ENCODE assay signal across 17 cellular contexts in the genomic region with DNA sequence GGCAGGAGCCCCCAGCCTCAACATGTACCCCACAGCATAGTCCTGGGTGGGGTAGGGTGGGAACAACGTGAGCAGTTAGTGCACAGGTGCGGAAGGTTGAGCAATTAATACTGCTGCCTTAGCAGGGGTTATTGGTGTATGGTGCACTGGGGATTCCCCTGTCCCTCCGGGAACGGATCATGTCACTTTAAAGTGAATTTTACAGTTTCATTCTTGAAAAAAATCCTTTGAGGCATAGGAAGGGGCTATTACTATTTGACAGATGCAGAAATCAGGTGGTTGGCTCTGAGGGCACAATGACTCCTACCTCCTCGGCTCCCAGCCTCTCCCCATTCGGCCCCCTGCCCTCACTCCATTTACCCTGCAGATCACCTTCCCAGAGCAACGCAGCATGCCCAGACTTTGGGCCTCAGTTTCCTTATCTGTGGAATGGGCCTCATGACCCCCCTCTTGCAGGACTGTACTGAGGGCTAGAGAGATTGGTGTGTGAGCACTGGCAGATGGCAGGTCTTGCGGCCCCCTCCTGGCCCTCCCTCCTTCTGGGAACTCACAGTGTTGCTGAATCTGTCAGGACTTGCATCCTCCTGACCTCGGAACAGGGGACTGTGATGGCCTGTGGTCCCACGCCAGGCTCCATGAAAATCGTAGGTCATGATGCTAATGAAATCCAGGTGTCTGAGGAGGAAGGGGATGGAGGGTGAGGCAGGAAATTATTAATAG. TPM values are rescaled to one million over a fixed set of nuclear protein-coding genes. Genes with fewer than 3 reads are reported as not detected.
DNase-seq lines count a peak whose midpoint lies in the region; TF ChIP-seq lines count a peak whose summit lies in the region.
"Had no signal": no experiment of that assay in that cellular context is flagged by ENCODE, and none has a peak within 500 bp of the region (broad histone marks: within the 10 kb centered on the region; RNA-seq: fewer than 3 reads in every experiment).

No MANE protein-coding gene starts in this region.

- H3F3A ChIP-seq in MM.1S (ENCODE audit: insufficient read depth, low read length): no peaks in the 10 kb centered on the region

- H4K20me1 ChIP-seq in BLaER1 (no peaks in the 10 kb centered on the region), MM.1S (ENCODE audit: insufficient read depth, low read length) (no peaks in the 10 kb centered on the region)
- H4K20me1 ChIP-seq in BLaER1 treated with 17β-estradiol and CSF1 and Interleukin-3, amounts not matched to agents 10 nM and 100 nM: no peaks in the 10 kb centered on the region

- DNase-seq in MM.1S: peak; percentile 68
- no peak for DNase-seq in NCI-H446 treated with DMSO at 0.1 percent for 48 hours (lab: John Stamatoyannopoulos, UW)
- DNase-seq in MG63: no peak
- no peak for DNase-seq in activated CD4-positive, alpha-beta T cell treated with anti-CD3 and anti-CD28 coated beads for 1 hour
- DNase-seq: ACHN, MV-4-11, NCI-H1417, NCI-H187, NCI-H2107, NCI-H345, NCI-H526 had no signal

- H3K79me2 ChIP-seq in MM.1S (ENCODE audit: low read length): no peaks in the 10 kb centered on the region

- no peak overlapping the region for H3K4me3 ChIP-seq in BLaER1
- no peak overlapping the region for H3K4me3 ChIP-seq in BLaER1 treated with 17β-estradiol and CSF1 and Interleukin-3, amounts not matched to agents 10 nM and 100 nM
- H3K4me3 ChIP-seq in MM.1S (ENCODE audit: low read length): no peak overlapping the region
- H3K4me3 ChIP-seq in neutrophil (ENCODE audit: low read depth in 1 of 2, low read length in 1 of 2): no peak overlapping the region
- no peak overlapping the region for H3K4me3 ChIP-seq in MG63
- H3K4me3 ChIP-seq: GM23338, Peyer's patch had no signal

- H3K27ac ChIP-seq in BLaER1: peak overlapping the region; percentile 95
- no peak overlapping the region; a peak in 1 of 22 replicates for H3K27ac ChIP-seq in BLaER1 treated with 17β-estradiol and CSF1 and Interleukin-3, amounts not matched to agents 10 nM and 100 nM
- H3K27ac ChIP-seq in MM.1S (ENCODE audit: low read length): no peak overlapping the region
- peak overlapping the region; percentile 95 for H3K27ac ChIP-seq in neutrophil
- H3K27ac ChIP-seq: Peyer's patch had no signal

- no peaks in the 10 kb centered on the region for H3K9me2 ChIP-seq in MM.1S (replicated peaks; ENCODE audit: insufficient read depth, low read length)

- no peaks in the 10 kb centered on the region for H3K9me3 ChIP-seq in BLaER1
- H3K9me3 ChIP-seq in BLaER1 treated with 17β-estradiol and CSF1 and Interleukin-3, amounts not matched to agents 10 nM and 100 nM (replicated peaks in 1 of 11): no peaks in the 10 kb centered on the region
- no peaks in the 10 kb centered on the region for H3K9me3 ChIP-seq in MM.1S (replicated peaks; ENCODE audit: insufficient read depth, low read length)
- H3K9me3 ChIP-seq in neutrophil: no peaks in the 10 kb centered on the region
- H3K9me3 ChIP-seq in MG63: no peaks in the 10 kb centered on the region
- H3K9me3 ChIP-seq: Peyer's patch had no signal

- H3K4me2 ChIP-seq in BLaER1 (peak overlapping the region; percentile 91), MM.1S (ENCODE audit: low read depth, low read length) (peak overlapping the region; percentile 14)
- H3K4me2 ChIP-seq in BLaER1 treated with 17β-estradiol and CSF1 and Interleukin-3, amounts not matched to agents 10 nM and 100 nM: peak overlapping the region; percentile 18 to 99 (median 94); a peak in 21 of 22 replicates
- H3K4me2 ChIP-seq: GM23338 had no signal

- H3K27me3 ChIP-seq in BLaER1: no peaks in the 10 kb centered on the region
- peaks cover 0 to 7% (median 0%) of the 10 kb centered on the region in 11 experiments; a peak in 2 of 22 replicates for H3K27me3 ChIP-seq in BLaER1 treated with 17β-estradiol and CSF1 and Interleukin-3, amounts not matched to agents 10 nM and 100 nM
- H3K27me3 ChIP-seq in MM.1S (replicated peaks; ENCODE audit: insufficient read depth, low read length): no peaks in the 10 kb centered on the region
- H3K27me3 ChIP-seq in neutrophil: no peaks in the 10 kb centered on the region
- no peaks in the 10 kb centered on the region for H3K27me3 ChIP-seq in MG63
- H3K27me3 ChIP-seq: Peyer's patch had no signal

- no peak for TF ChIP-seq CTCF in MM.1S (IDR thresholded peaks at IDR 0.05; ENCODE audit: low read length)
- TF ChIP-seq CTCF in neutrophil (IDR thresholded peaks at IDR 0.05): no peak

- H3K4me1 ChIP-seq in BLaER1 (peaks cover 85% of the 10 kb centered on the region), MM.1S (ENCODE audit: low read length) (peaks cover 4% of the 10 kb centered on the region; the same call in 1 of the 2 replicates), neutrophil (ENCODE audit: control insufficient read depth in 1 of 2, insufficient read depth in 1 of 2, low read depth in 1 of 2, low read length in 1 of 2) (peaks cover 56 to 61% of the 10 kb centered on the region in 2 experiments)
- H3K4me1 ChIP-seq in BLaER1 treated with 17β-estradiol and CSF1 and Interleukin-3, amounts not matched to agents 10 nM and 100 nM: peaks cover 74 to 84% (median 79%) of the 10 kb centered on the region in 10 experiments

- H3K36me3 ChIP-seq in BLaER1 (no peaks in the 10 kb centered on the region), MM.1S (replicated peaks; ENCODE audit: insufficient read depth, low read length) (no peaks in the 10 kb centered on the region), neutrophil (peaks cover 83% of the 10 kb centered on the region), MG63 (no peaks in the 10 kb centered on the region)
- no peaks in the 10 kb centered on the region for H3K36me3 ChIP-seq in BLaER1 treated with 17β-estradiol and CSF1 and Interleukin-3, amounts not matched to agents 10 nM and 100 nM
- H3K36me3 ChIP-seq: Peyer's patch had no signal

- H2AFZ ChIP-seq in MM.1S (ENCODE audit: low read length): no peak overlapping the region
- H2AFZ ChIP-seq: GM23338 had no signal

- H3K9ac ChIP-seq in BLaER1: peak overlapping the region; percentile 53; the same call in 1 of the 2 replicates
- peak overlapping the region in 2 of 11 experiments; percentile 38 to 42; a peak in 1 of 22 replicates for H3K9ac ChIP-seq in BLaER1 treated with 17β-estradiol and CSF1 and Interleukin-3, amounts not matched to agents 10 nM and 100 nM
- no peak overlapping the region for H3K9ac ChIP-seq in MM.1S (ENCODE audit: low read length)

RNA-seq across cellular contexts. Expression of a gene that starts 5.1 kb away (rescaled TPM):
- not detected in 2 replicates for total RNA-seq in MG63 (2014; rRNA removed; shearing (Covaris generic); ENCODE audit: low replicate concordance)
- total RNA-seq: GM23338, Peyer's patch, SK-MEL-5 had no signal

RNA-seq across cellular contexts. Expression of a gene that starts 5.7 kb away (rescaled TPM):
- 3.5 and 4.8 TPM in 2 replicates for total RNA-seq in MG63 (2014; rRNA removed; shearing (Covaris generic); ENCODE audit: low replicate concordance)

RNA-seq across cellular contexts. Expression of a gene that starts 48.7 kb away (rescaled TPM):
- total RNA-seq in MG63 (2014; rRNA removed; shearing (Covaris generic); ENCODE audit: low replicate concordance): not detected in 2 replicates
- total RNA-seq: SK-MEL-5 had no signal

RNA-seq across cellular contexts. Expression of a gene that starts 53.2 kb away (rescaled TPM):
- 0.94 and 1.5 TPM in 2 replicates for total RNA-seq in MG63 (2014; rRNA removed; shearing (Covaris generic); ENCODE audit: low replicate concordance)

Comparison
In these comparisons a context has a peak if more than half of its experiments do, and no peak if none do; other contexts are left out.
1. H3K27ac ChIP-seq: peak in BLaER1 (single experiment) and neutrophil (single experiment); none in BLaER1 treated with 17β-estradiol and CSF1 and Interleukin-3, amounts not matched to agents 10 nM and 100 nM (0 of 11) and MM.1S (single experiment).
2. H3K4me2 ChIP-seq: peak in every context shown above with its lines; median percentile 94 in BLaER1 treated with 17β-estradiol and CSF1 and Interleukin-3, amounts not matched to agents 10 nM and 100 nM; 91 in BLaER1; 14 in MM.1S.